In genomic region chr16:49857423-49858181, GRCh38 we compare ENCODE assay signal across 8 cellular contexts. TPM values are rescaled to one million over a fixed set of nuclear protein-coding genes. Genes with fewer than 3 reads are reported as not detected.
A peak's percentile ranks its signal among the peaks of the same experiment; 100 is the strongest.
DNase-seq lines count a peak whose midpoint lies in the region; ATAC-seq and TF ChIP-seq lines count a peak whose summit lies in the region.

No MANE protein-coding gene starts in this region.

- intact Hi-C loops in left colon (cut with DNase I, micrococcal nuclease), result no loop called here

- H3K9ac ChIP-seq in DND-41 (ENCODE audit: low read depth, low read length), result no peak overlapping the region

- no peaks in the 10 kb centered on the region for H3K36me3 ChIP-seq in DND-41 (ENCODE audit: insufficient read depth, low read length)

- H3K9me3 ChIP-seq in DND-41 (ENCODE audit: insufficient read depth, low read length, severe bottlenecking) (no peaks in the 10 kb centered on the region), T-helper 17 cell (ENCODE audit: control insufficient read depth, low read length, poor library complexity, severe bottlenecking) (no peaks in the 10 kb centered on the region)

- H2AFZ ChIP-seq in DND-41 (ENCODE audit: low read depth, low read length), result no peak overlapping the region

- H3K4me2 ChIP-seq in DND-41 (ENCODE audit: insufficient read depth, low read length), result no peak overlapping the region

- H3K27me3 Mint-ChIP-seq in T-helper 17 cell, result peaks cover 31% of the 10 kb centered on the region
- peaks cover 50% of the 10 kb centered on the region for H3K27me3 Mint-ChIP-seq in central memory CD8-positive, alpha-beta T cell

- no peaks in the 10 kb centered on the region for H3K79me2 ChIP-seq in DND-41 (ENCODE audit: insufficient read depth, low read length)

- DNase-seq in DND-41 (peak; percentile 14), T-helper 17 cell (peak in 1 of 3 donors; percentile 24), left colon (peak; percentile 71 to 76)
- no peak for DNase-seq in central memory CD8-positive, alpha-beta T cell (ENCODE audit: low spot score in 2 of 2)
- DNase-seq in stimulated activated CD4-positive, alpha-beta T cell treated with anti-CD3 and anti-CD28 coated beads, Interleukin-4, amount 100 ng/mL, for 1 hour, result peak; percentile 48

- H3K27ac ChIP-seq in DND-41 (ENCODE audit: low read length), result no peak overlapping the region

- H3K27me3 ChIP-seq in DND-41 (ENCODE audit: insufficient read depth, low read length, poor library complexity), result peaks cover 21% of the 10 kb centered on the region

- ATAC-seq in DND-41 (ENCODE audit: insufficient read depth, low read depth) (no peak), T-helper 17 cell (peak; percentile 43), left colon (peak; percentile 35), GM18873 (IDR thresholded peaks at IDR 0.05; ENCODE audit: low FRiP score, unreplicated experiment) (no peak)
- ATAC-seq in central memory CD8-positive, alpha-beta T cell (replicated peaks; ENCODE audit: extremely low read depth, poor library complexity, severe bottlenecking), result peak; percentile 31
- no peak for ATAC-seq in activated CD4-positive, CD25-positive, alpha-beta regulatory T cell treated with anti-CD3 and anti-CD28 coated beads, Interleukin-2, amount 50 U/mL, for 24 hours

- peaks cover 9% of the 10 kb centered on the region for H3K4me1 Mint-ChIP-seq in T-helper 17 cell
- H3K4me1 Mint-ChIP-seq in central memory CD8-positive, alpha-beta T cell, result peaks cover 4% of the 10 kb centered on the region

- 0 out of 2 replicates have a peak, but pooled peaks cover 3% of the 10 kb centered on the region for H4K20me1 ChIP-seq in DND-41 (ENCODE audit: insufficient read depth, low read length)

- no peaks in the 10 kb centered on the region for H3K9me3 Mint-ChIP-seq in central memory CD8-positive, alpha-beta T cell

- H3K27ac Mint-ChIP-seq in T-helper 17 cell, result no peak overlapping the region
- no peak overlapping the region for H3K27ac Mint-ChIP-seq in central memory CD8-positive, alpha-beta T cell (ENCODE audit: low read depth)

- H3K4me3 Mint-ChIP-seq in T-helper 17 cell, result peak overlapping the region; percentile 90
- H3K4me3 Mint-ChIP-seq in central memory CD8-positive, alpha-beta T cell, result peak overlapping the region; percentile 77

- no peak overlapping the region for H3K4me3 ChIP-seq in DND-41 (ENCODE audit: low read depth in 1 of 2, low read length in 2 of 2)

- peaks cover 16% of the 10 kb centered on the region for H3K4me1 ChIP-seq in DND-41 (ENCODE audit: insufficient read depth, low read length)

- H3K36me3 Mint-ChIP-seq in T-helper 17 cell (ENCODE audit: low read depth), result no peaks in the 10 kb centered on the region
- H3K36me3 Mint-ChIP-seq in central memory CD8-positive, alpha-beta T cell (ENCODE audit: insufficient read depth), result peaks cover 1% of the 10 kb centered on the region

- TF ChIP-seq CTCF in DND-41 (IDR thresholded peaks at IDR 0.05; ENCODE audit: borderline replicate concordance, extremely low read depth, low read length, poor library complexity, severe bottlenecking) (peak; percentile 49), LNCAP (IDR thresholded peaks at IDR 0.05) (peak; percentile 88)

RNA-seq across cellular contexts. Expression of gene ZNF423, which starts 1.7 kb away (rescaled TPM):
- not detected for total RNA-seq in T-helper 17 cell
- total RNA-seq in left colon, result 10 to 100 TPM in 1 of 2 donors, 1 to 10 TPM in 1; 8.2 to 10.5 TPM

Comparison
In these comparisons a context has a peak if more than half of its experiments do, and no peak if none do; other contexts are left out.
1. ATAC-seq: peak in T-helper 17 cell (single experiment), central memory CD8-positive, alpha-beta T cell (single experiment) and left colon (single experiment); none in DND-41 (single experiment), GM18873 (single experiment) and activated CD4-positive, CD25-positive, alpha-beta regulatory T cell treated with anti-CD3 and anti-CD28 coated beads, Interleukin-2, amount 50 U/mL, for 24 hours (0 of 2).
2. DNase-seq: peak in DND-41 (single experiment), left colon (2 of 2) and stimulated activated CD4-positive, alpha-beta T cell treated with anti-CD3 and anti-CD28 coated beads, Interleukin-4, amount 100 ng/mL, for 1 hour (single experiment); none in central memory CD8-positive, alpha-beta T cell (0 of 2).
3. RNA of gene ZNF423, which starts 1.7 kb away (total RNA-seq): 8.2 to 10.5 TPM in left colon; not detected in T-helper 17 cell; every median in the first group is over 4 times any median in the second.